16 cellular contexts compared by ENCODE assay signal in genomic region chr7:17697128-17697881, GRCh38.
DNase-seq lines count a peak whose midpoint lies in the region; TF ChIP-seq lines count a peak whose summit lies in the region.
"Had no signal": no experiment of that assay in that cellular context is flagged by ENCODE, and none has a peak within 500 bp of the region (broad histone marks: within the 10 kb centered on the region; RNA-seq: fewer than 3 reads in every experiment).

No MANE protein-coding gene starts in this region.

- no peak for TF ChIP-seq CTCF in MCF 10A (IDR thresholded peaks at IDR 0.05; ENCODE audit: unreplicated experiment)
- no peak for TF ChIP-seq CTCF in glutamatergic neuron (IDR thresholded peaks at IDR 0.05; ENCODE audit: partially characterized antibody, unreplicated experiment)
- no peak for TF ChIP-seq CTCF in osteocyte (IDR thresholded peaks at IDR 0.05)

- H3K4me1 Mint-ChIP-seq in MCF 10A (ENCODE audit: insufficient read depth, unreplicated experiment): peaks cover 20% of the 10 kb centered on the region
- H3K4me1 Mint-ChIP-seq in glutamatergic neuron (ENCODE audit: low read depth, unreplicated experiment): peaks cover 8% of the 10 kb centered on the region
- peaks cover 28% of the 10 kb centered on the region for H3K4me1 Mint-ChIP-seq in osteocyte (ENCODE audit: unreplicated experiment)

- no peak overlapping the region for H3K4me3 Mint-ChIP-seq in MCF 10A (ENCODE audit: unreplicated experiment)
- no peak overlapping the region for H3K4me3 Mint-ChIP-seq in glutamatergic neuron (ENCODE audit: unreplicated experiment)
- H3K4me3 Mint-ChIP-seq in osteocyte (ENCODE audit: unreplicated experiment): no peak overlapping the region
- H3K4me3 Mint-ChIP-seq: activated CD4-positive, alpha-beta memory T cell treated with anti-CD3 and anti-CD28 coated beads for 36 hours; effector memory CD8-positive, alpha-beta T cell had no signal

- no peaks in the 10 kb centered on the region for H3K27me3 Mint-ChIP-seq in MCF 10A (ENCODE audit: insufficient read depth, unreplicated experiment)
- peaks cover 2% of the 10 kb centered on the region for H3K27me3 Mint-ChIP-seq in glutamatergic neuron (ENCODE audit: unreplicated experiment)
- H3K27me3 Mint-ChIP-seq in osteocyte (ENCODE audit: unreplicated experiment): no peaks in the 10 kb centered on the region

- DNase-seq in EH (ENCODE audit: low read depth) (peak; percentile 37), MCF 10A (ENCODE audit: unreplicated experiment) (no peak), glutamatergic neuron (no peak), osteocyte (ENCODE audit: extremely low spot score, unreplicated experiment) (no peak), NCI-H1694 treated with DMSO at 0.1 percent for 48 hours (lab: John Stamatoyannopoulos, UW) (no peak), substantia nigra (lab: John Stamatoyannopoulos, UW) (no peak)
- DNase-seq in activated CD8-positive, alpha-beta memory T cell treated with anti-CD3 and anti-CD28 coated beads, Interleukin-2, amount 50 U/mL, for 4 hours: no peak
- DNase-seq in stimulated activated CD4-positive, alpha-beta T cell treated with anti-CD3 and anti-CD28 coated beads, Interleukin-4, amount 100 ng/mL, for 24 hours: no peak
- DNase-seq: activated CD4-positive, alpha-beta memory T cell treated with anti-CD3 and anti-CD28 coated beads for 36 hours; activated effector memory CD4-positive, alpha-beta T cell treated with anti-CD3 and anti-CD28 coated beads, Interleukin-2, amount 50 U/mL, for 16 hours; DMS153; effector memory CD8-positive, alpha-beta T cell; KBM-7; NCI-H1694; stimulated activated CD8-positive, alpha-beta memory T cell treated with anti-CD3 and anti-CD28 coated beads, Interleukin-4, amount 100 ng/mL, for 48 hours had no signal

- POLR2A ChIA-PET in MCF 10A (lab: Yijun Ruan, JAX): interaction anchor here (0.6 to 6.2 kb wide), 14 partner anchors 9 to 395 kb away, joined by 3 to 70 read pairs (median 5); no protein-coding TSS in a partner anchor

- no peak overlapping the region for H3K27ac ChIP-seq in substantia nigra (ENCODE audit: low read depth, low read length, poor library complexity, severe bottlenecking)
- H3K27ac ChIP-seq: C4-2B had no signal

- peak overlapping the region; percentile 89 for H3K27ac Mint-ChIP-seq in MCF 10A (ENCODE audit: low read depth, unreplicated experiment)
- H3K27ac Mint-ChIP-seq in glutamatergic neuron (ENCODE audit: unreplicated experiment): peak overlapping the region; percentile 72
- H3K27ac Mint-ChIP-seq in osteocyte (ENCODE audit: unreplicated experiment): peak overlapping the region; percentile 97
- H3K27ac Mint-ChIP-seq: activated CD4-positive, alpha-beta memory T cell treated with anti-CD3 and anti-CD28 coated beads for 36 hours; effector memory CD8-positive, alpha-beta T cell had no signal

- BruUV-seq in MCF 10A (replicated peaks; lab: Mats Ljungman, UMichigan): no TSS peak

- H3K36me3 Mint-ChIP-seq in MCF 10A (ENCODE audit: insufficient read depth, unreplicated experiment) (peaks cover 6% of the 10 kb centered on the region), glutamatergic neuron (ENCODE audit: unreplicated experiment) (peaks cover 27% of the 10 kb centered on the region), osteocyte (ENCODE audit: unreplicated experiment) (peaks cover 21% of the 10 kb centered on the region)

- intact Hi-C loops in MCF 10A (cut with micrococcal nuclease): loop anchor here (5.0 to 10.0 kb wide), 2 partner anchors 45 to 93 kb away; no protein-coding TSS in a partner anchor

- CTCF ChIA-PET in MCF 10A (lab: Yijun Ruan, JAX): interaction anchor here (0.6 to 3.5 kb wide), 9 partner anchors 9 to 805 kb away, joined by 3 to 16 read pairs (median 3); no protein-coding TSS in a partner anchor

- H3K9me3 Mint-ChIP-seq in MCF 10A (ENCODE audit: unreplicated experiment): peaks cover 25% of the 10 kb centered on the region
- peaks cover 13% of the 10 kb centered on the region for H3K9me3 Mint-ChIP-seq in glutamatergic neuron (ENCODE audit: unreplicated experiment)
- peaks cover 36% of the 10 kb centered on the region for H3K9me3 Mint-ChIP-seq in osteocyte (ENCODE audit: unreplicated experiment)
